14 cellular contexts compared by ENCODE assay signal in the genomic region with DNA sequence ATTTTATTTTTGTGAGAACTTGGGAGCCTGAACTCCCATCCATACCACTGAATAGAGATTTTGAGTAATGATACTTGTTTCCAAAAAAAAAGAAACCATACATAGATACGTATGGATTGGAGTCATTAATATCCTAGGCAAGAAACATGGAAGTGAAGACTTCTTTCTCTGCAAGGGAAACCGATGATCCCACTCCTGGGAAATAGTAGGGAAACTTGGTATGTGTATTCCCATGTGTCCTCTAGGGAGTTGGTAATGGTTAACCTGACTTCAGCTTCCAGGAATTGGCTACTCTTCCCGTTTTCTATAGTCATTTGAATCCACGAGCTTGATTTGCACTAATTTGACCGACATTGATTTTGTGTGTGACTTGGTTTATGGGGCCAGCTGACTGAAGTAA. TPM values are rescaled to one million over a fixed set of nuclear protein-coding genes. Genes with fewer than 3 reads are reported as not detected.
A peak's percentile ranks its signal among the peaks of the same experiment; 100 is the strongest.
DNase-seq lines count a peak whose midpoint lies in the region; ATAC-seq and TF ChIP-seq lines count a peak whose summit lies in the region.
"Had no signal": no experiment of that assay in that cellular context is flagged by ENCODE, and none has a peak within 500 bp of the region (broad histone marks: within the 10 kb centered on the region; RNA-seq: fewer than 3 reads in every experiment).

No MANE protein-coding gene starts in this region.

- H3K4ac ChIP-seq in mesendoderm (ENCODE audit: low read depth, low read length) = no peak overlapping the region

- no peak overlapping the region for H3K18ac ChIP-seq in mesendoderm (ENCODE audit: low read length)

- H3K9me2 ChIP-seq in SK-N-SH = no peaks in the 10 kb centered on the region

- no peaks in the 10 kb centered on the region for H3K9me3 Mint-ChIP-seq in activated CD8-positive, alpha-beta T cell treated with anti-CD3 and anti-CD28 coated beads for 36 hours
- H3K9me3 Mint-ChIP-seq in nephron = no peaks in the 10 kb centered on the region

- ATAC-seq in SK-N-SH treated with all-trans-retinoic acid at 6 μM for 48 hours = no peak
- ATAC-seq in activated CD8-positive, alpha-beta T cell treated with anti-CD3 and anti-CD28 coated beads for 36 hours = no peak
- ATAC-seq: left ventricle myocardium superior had no signal

- H3K27ac Mint-ChIP-seq in activated CD8-positive, alpha-beta T cell treated with anti-CD3 and anti-CD28 coated beads for 36 hours = peak overlapping the region; percentile 77
- H3K27ac Mint-ChIP-seq in nephron = no peak overlapping the region

- no peak overlapping the region for H3K56ac ChIP-seq in mesendoderm (ENCODE audit: low read length)

- peaks cover 36% of the 10 kb centered on the region for H3K79me1 ChIP-seq in mesendoderm (ENCODE audit: low read length)

- H2BK5ac ChIP-seq in mesendoderm (ENCODE audit: low read length) = no peak overlapping the region

- no peak overlapping the region for H3K23ac ChIP-seq in mesendoderm (ENCODE audit: low read length)

- 86% methylated on average over 5 of the region's 5 CpGs for WGBS in SK-N-SH (ENCODE audit: low lambda C conversion rate)
- WGBS in mesendoderm (ENCODE audit: extremely low coverage, insufficient coverage, low lambda C conversion rate) = no CpG with 5 or more reads among the region's 5 CpGs

- no peaks in the 10 kb centered on the region for H3K27me3 Mint-ChIP-seq in activated CD8-positive, alpha-beta T cell treated with anti-CD3 and anti-CD28 coated beads for 36 hours
- no peaks in the 10 kb centered on the region for H3K27me3 Mint-ChIP-seq in nephron (ENCODE audit: low read depth)

- CTCF ChIA-PET in SK-N-SH (lab: Yijun Ruan, JAX) = interaction anchor here (1.1 kb wide), 1 partner anchor 526 kb away, joined by 3 read pairs; no protein-coding TSS in a partner anchor
- CTCF ChIA-PET in activated CD8-positive, alpha-beta T cell treated with anti-CD3 and anti-CD28 coated beads for 36 hours (lab: Charles Lee) = no interaction called here

- H3K36me3 ChIP-seq in SK-N-SH (replicated peaks in 1 of 2; ENCODE audit: control insufficient read depth in 1 of 2, insufficient read depth in 2 of 2, low read length in 1 of 2) (peaks cover 73 to 95% of the 10 kb centered on the region in 2 experiments), mesendoderm (ENCODE audit: control insufficient read depth, insufficient read depth, low read length) (peaks cover 46% of the 10 kb centered on the region)

- no peak overlapping the region for H2BK15ac ChIP-seq in mesendoderm (replicated peaks; ENCODE audit: low read depth)

- H3K9ac ChIP-seq in SK-N-SH (no peak overlapping the region), mesendoderm (ENCODE audit: low read length) (no peak overlapping the region)

- H3K27me3 ChIP-seq in SK-N-SH (ENCODE audit: insufficient read depth) = no peaks in the 10 kb centered on the region
- H3K27me3 ChIP-seq in mesendoderm (ENCODE audit: insufficient read depth, low read length, poor library complexity) = no peaks in the 10 kb centered on the region
- H3K27me3 ChIP-seq: ascending aorta, thyroid gland had no signal

- no peaks in the 10 kb centered on the region for H3K9me3 ChIP-seq in SK-N-SH
- H3K9me3 ChIP-seq: ascending aorta, thyroid gland had no signal

- no peak overlapping the region for H2AFZ ChIP-seq in SK-N-SH (ENCODE audit: low read depth)

- no peak overlapping the region for H2AK5ac ChIP-seq in mesendoderm (ENCODE audit: low read length)

- peaks cover 81% of the 10 kb centered on the region for H3K4me1 Mint-ChIP-seq in activated CD8-positive, alpha-beta T cell treated with anti-CD3 and anti-CD28 coated beads for 36 hours (ENCODE audit: low read depth)
- H3K4me1 Mint-ChIP-seq in nephron = peaks cover 31% of the 10 kb centered on the region

- no peak for DNase-seq in SK-N-SH
- no peak for DNase-seq in activated CD8-positive, alpha-beta T cell treated with anti-CD3 and anti-CD28 coated beads for 36 hours
- DNase-seq in mesendoderm = no peak
- no peak for DNase-seq in DMS153 treated with DMSO at 0.1 percent for 48 hours (lab: John Stamatoyannopoulos, UW; ENCODE audit: unreplicated experiment)
- DNase-seq: left ventricle myocardium superior, NCI-H2081 treated with DMSO at 0.1 percent for 48 hours, T-helper 9 cell, thyroid gland had no signal

- no peak overlapping the region for H3K4me3 ChIP-seq in SK-N-SH (ENCODE audit: low read depth in 2 of 2, low read length in 1 of 2)
- no peak overlapping the region for H3K4me3 ChIP-seq in mesendoderm (ENCODE audit: low read length)
- H3K4me3 ChIP-seq: ascending aorta, thyroid gland had no signal

- POLR2A ChIA-PET in SK-N-SH (lab: Yijun Ruan, JAX) = interaction anchor here (0.8 kb wide), 1 partner anchor 12 kb away, joined by 4 read pairs; no protein-coding TSS in a partner anchor
- POLR2A ChIA-PET in activated CD8-positive, alpha-beta T cell treated with anti-CD3 and anti-CD28 coated beads for 36 hours (lab: Charles Lee) = interaction anchor here (0.9 to 13.8 kb wide), 5 partner anchors 12 to 227 kb away, joined by 3 to 482 read pairs (median 5); partner anchors contain the start of genes PYCARD, ZNF646 and ZNF668

- peaks cover 9 to 15% of the 10 kb centered on the region in 2 experiments; a peak in 2 of 4 replicates for H3K4me1 ChIP-seq in SK-N-SH (ENCODE audit: control insufficient read depth in 1 of 2, insufficient read depth in 2 of 2, low read depth in 1 of 2, low read length in 1 of 2)
- H3K4me1 ChIP-seq in mesendoderm (ENCODE audit: control insufficient read depth, low read depth, low read length) = peaks cover 4% of the 10 kb centered on the region

- H2BK120ac ChIP-seq in mesendoderm (ENCODE audit: low read depth, low read length) = no peak overlapping the region

- no peak for TF ChIP-seq RAD21 in SK-N-SH (IDR thresholded peaks at IDR 0.05; ENCODE audit: low read length)

- peaks cover 40% of the 10 kb centered on the region for H3F3A ChIP-seq in SK-N-SH (replicated peaks; ENCODE audit: insufficient read depth)

- H3K4me3 Mint-ChIP-seq in activated CD8-positive, alpha-beta T cell treated with anti-CD3 and anti-CD28 coated beads for 36 hours = peak overlapping the region; percentile 57
- H3K4me3 Mint-ChIP-seq in nephron = peak overlapping the region in 2 of 3 experiments; percentile 4 to 27

- no peak overlapping the region for H4K5ac ChIP-seq in mesendoderm (ENCODE audit: low read length)

- H3K4me2 ChIP-seq in SK-N-SH (no peak overlapping the region), mesendoderm (ENCODE audit: low read length) (no peak overlapping the region)

- H4K20me1 ChIP-seq in SK-N-SH (ENCODE audit: insufficient read depth) = peaks cover 98% of the 10 kb centered on the region

- H3K79me2 ChIP-seq in SK-N-SH (ENCODE audit: insufficient read depth) (peaks cover 100% of the 10 kb centered on the region), mesendoderm (ENCODE audit: control insufficient read depth, insufficient read depth, low read length) (peaks cover 85% of the 10 kb centered on the region)

- peaks cover 94% of the 10 kb centered on the region for H3K36me3 Mint-ChIP-seq in activated CD8-positive, alpha-beta T cell treated with anti-CD3 and anti-CD28 coated beads for 36 hours (ENCODE audit: low read depth)
- H3K36me3 Mint-ChIP-seq in nephron (ENCODE audit: low read depth) = peaks cover 89% of the 10 kb centered on the region

- H4K8ac ChIP-seq in mesendoderm (ENCODE audit: low read depth, low read length) = no peak overlapping the region

- TF ChIP-seq EP300 in SK-N-SH (IDR thresholded peaks at IDR 0.05; ENCODE audit: borderline replicate concordance in 1 of 2, low read depth in 1 of 2, low read length in 1 of 2) = no peak

- TF ChIP-seq CTCF in SK-N-SH (IDR thresholded peaks at IDR 0.05) (no peak), nephron (IDR thresholded peaks at IDR 0.05; ENCODE audit: unreplicated experiment in 3 of 3) (no peak)
- TF ChIP-seq CTCF in activated CD8-positive, alpha-beta T cell treated with anti-CD3 and anti-CD28 coated beads for 36 hours (IDR thresholded peaks at IDR 0.05) = no peak

- H3K27ac ChIP-seq in SK-N-SH (ENCODE audit: low read depth in 2 of 2, low read length in 1 of 2) (no peak overlapping the region), mesendoderm (ENCODE audit: low read depth, low read length) (no peak overlapping the region)
- H3K27ac ChIP-seq: 22Rv1, ascending aorta, thyroid gland had no signal

- intact Hi-C loops in activated CD8-positive, alpha-beta T cell treated with anti-CD3 and anti-CD28 coated beads for 36 hours (cut with micrococcal nuclease) = loop anchor here (10.0 kb wide), 1 partner anchor 689 kb away; the partner anchor contains the start of gene ZNF267

TF ChIP-seq in SK-N-SH treated with all-trans-retinoic acid at 6 μM for 48 hours, 23 proteins besides CTCF, POLR2A, EP300 and RAD21 (continues in another document):
- no peak for TF ChIP-seq ZNF70 (CRISPR knock-in tag; IDR thresholded peaks at IDR 0.05)

RNA-seq across cellular contexts. Expression of gene FUS, which starts 5.4 kb away (rescaled TPM):
- polyA plus RNA-seq in SK-N-SH (2012; rRNA removed) = 298 and 429 TPM in 2 replicates
- polyA plus RNA-seq in SK-N-SH (2012; cell fraction: cytosol; rRNA removed) = 348 and 487 TPM in 2 replicates
- polyA plus RNA-seq in SK-N-SH (2012; cell fraction: nucleus; rRNA removed) = 643 and 809 TPM in 2 replicates
- total RNA-seq in activated CD8-positive, alpha-beta T cell treated with anti-CD3 and anti-CD28 coated beads for 36 hours = 100 to 1,000 TPM; 486 to 533 TPM
- polyA plus RNA-seq in mesendoderm (2013, experiment 1 of 2) = 1,268 TPM
- 1,201 TPM for polyA plus RNA-seq in mesendoderm (2013, experiment 2 of 2)

RNA-seq across cellular contexts. Expression of gene PYCARD, which starts 17.2 kb away (rescaled TPM):
- 0.28 and 0.42 TPM in 2 replicates for polyA plus RNA-seq in SK-N-SH (2012; rRNA removed)
- polyA plus RNA-seq in SK-N-SH (2012; cell fraction: cytosol; rRNA removed) = 0.35 and 0.50 TPM in 2 replicates
- 0.10 and 0.75 TPM in 2 replicates for polyA plus RNA-seq in SK-N-SH (2012; cell fraction: nucleus; rRNA removed)
- total RNA-seq in activated CD8-positive, alpha-beta T cell treated with anti-CD3 and anti-CD28 coated beads for 36 hours = 1 to 10 TPM; 5.9 to 6.1 TPM
- polyA plus RNA-seq in mesendoderm (2013, experiment 1 of 2) = 27.8 TPM
- 27.6 TPM for polyA plus RNA-seq in mesendoderm (2013, experiment 2 of 2)

RNA-seq across cellular contexts. Expression of gene TRIM72, which starts 28.6 kb away (rescaled TPM):
- polyA plus RNA-seq in SK-N-SH (2012; rRNA removed) = under 0.01 TPM in 1 of 2 replicates, not detected in the other
- polyA plus RNA-seq in SK-N-SH (2012; cell fraction: cytosol; rRNA removed) = not detected in 2 replicates
- 0.01 and 0.02 TPM in 2 replicates for polyA plus RNA-seq in SK-N-SH (2012; cell fraction: nucleus; rRNA removed)
- not detected for total RNA-seq in activated CD8-positive, alpha-beta T cell treated with anti-CD3 and anti-CD28 coated beads for 36 hours
- 0.15 TPM for polyA plus RNA-seq in mesendoderm (2013, experiment 1 of 2)
- polyA plus RNA-seq in mesendoderm (2013, experiment 2 of 2) = 0.13 TPM
- total RNA-seq: ascending aorta, dermis microvascular lymphatic vessel endothelial cell had no signal

RNA-seq across cellular contexts. Expression of gene PYDC1, which starts 31.6 kb away (rescaled TPM):
- polyA plus RNA-seq in SK-N-SH (2012; rRNA removed) = not detected in 2 replicates
- not detected in 2 replicates for polyA plus RNA-seq in SK-N-SH (2012; cell fraction: cytosol; rRNA removed)
- polyA plus RNA-seq in SK-N-SH (2012; cell fraction: nucleus; rRNA removed) = not detected in 2 replicates
- total RNA-seq in activated CD8-positive, alpha-beta T cell treated with anti-CD3 and anti-CD28 coated beads for 36 hours = not detected
- 1.4 TPM for polyA plus RNA-seq in mesendoderm (2013, experiment 1 of 2)
- polyA plus RNA-seq in mesendoderm (2013, experiment 2 of 2) = 1.6 TPM
- total RNA-seq: ascending aorta, dermis microvascular lymphatic vessel endothelial cell, left ventricle myocardium superior, skeletal muscle tissue, thyroid gland had no signal

RNA-seq across cellular contexts. Expression of gene PRSS36, which starts 35.5 kb away (rescaled TPM):
- polyA plus RNA-seq in SK-N-SH (2012; rRNA removed) = 0.36 and 0.49 TPM in 2 replicates
- 0.10 and 0.12 TPM in 2 replicates for polyA plus RNA-seq in SK-N-SH (2012; cell fraction: cytosol; rRNA removed)
- 0.79 and 1.6 TPM in 2 replicates for polyA plus RNA-seq in SK-N-SH (2012; cell fraction: nucleus; rRNA removed)
- total RNA-seq in activated CD8-positive, alpha-beta T cell treated with anti-CD3 and anti-CD28 coated beads for 36 hours = under 1 TPM; 0.18 to 0.72 TPM
- polyA plus RNA-seq in mesendoderm (2013, experiment 1 of 2) = 0.39 TPM
- 0.32 TPM for polyA plus RNA-seq in mesendoderm (2013, experiment 2 of 2)
